Comparison of ENCODE assay signal across 8 cellular contexts in the genomic region with DNA sequence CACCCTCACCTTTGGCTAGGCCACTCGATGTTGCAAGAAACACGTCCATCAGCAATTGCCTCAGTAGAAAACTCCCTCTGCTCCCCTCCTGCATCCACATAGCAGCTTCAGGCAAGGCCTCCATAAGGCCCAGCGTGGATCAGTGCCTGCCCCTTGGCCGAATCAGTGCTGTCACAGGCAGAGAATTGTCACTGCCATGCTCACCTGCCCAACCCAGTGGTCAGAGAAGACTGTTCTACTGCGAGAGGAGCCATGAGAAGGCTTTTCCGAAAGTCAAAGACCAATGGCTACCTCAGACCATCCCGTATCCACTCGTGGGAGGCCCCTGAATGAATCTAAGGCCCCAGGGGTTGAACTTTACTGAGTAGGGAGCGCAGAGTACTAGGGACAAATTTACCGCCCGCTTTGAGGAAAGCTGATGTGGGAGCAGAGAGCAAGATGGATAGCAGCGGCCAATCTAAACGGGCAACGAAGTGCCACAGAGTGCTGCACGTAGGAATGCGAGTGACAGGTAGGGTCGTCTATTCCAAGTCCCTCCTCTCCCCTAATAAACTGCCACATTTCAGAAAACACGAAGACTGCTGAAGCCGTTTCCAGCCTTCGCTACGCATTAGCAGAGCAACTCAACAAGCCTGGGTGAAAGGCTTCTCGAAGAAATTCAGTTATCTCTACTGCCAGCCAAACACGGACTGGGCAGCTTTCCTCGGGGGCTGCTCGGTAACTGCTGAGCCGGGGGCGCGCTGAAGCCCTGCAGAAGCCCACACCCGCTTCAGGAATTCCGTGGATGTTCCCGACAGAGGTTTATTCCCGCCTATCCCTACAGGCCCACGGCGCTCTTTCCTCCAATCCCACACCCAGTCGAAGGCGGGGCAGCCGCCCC. TPM values are rescaled to one million over a fixed set of nuclear protein-coding genes. Genes with fewer than 3 reads are reported as not detected.
DNase-seq lines count a peak whose midpoint lies in the region; ATAC-seq and TF ChIP-seq lines count a peak whose summit lies in the region.

No MANE protein-coding gene starts in this region.

- H2BK5ac ChIP-seq in IMR-90 (ENCODE audit: low read depth, low read length, poor library complexity, severe bottlenecking): peak overlapping the region; percentile 92

- peaks cover 5% of the 10 kb centered on the region; the same call in 1 of the 2 replicates for H4K20me1 ChIP-seq in IMR-90 (ENCODE audit: insufficient read depth, low read length)
- no peaks in the 10 kb centered on the region for H4K20me1 ChIP-seq in fibroblast of lung (ENCODE audit: control insufficient read depth, extremely low read depth, insufficient read depth, low read length)

- no peaks in the 10 kb centered on the region for H3K27me3 ChIP-seq in IMR-90 (ENCODE audit: control insufficient read depth, insufficient read depth, low read length)
- no peaks in the 10 kb centered on the region for H3K27me3 ChIP-seq in WERI-Rb-1 (ENCODE audit: insufficient read depth, low read depth, severe bottlenecking)
- no peaks in the 10 kb centered on the region for H3K27me3 ChIP-seq in fibroblast of lung (ENCODE audit: control insufficient read depth, insufficient read depth, low read length)

- in situ Hi-C loops in IMR-90 (cut with MboI; ENCODE audit: low sequenced_read_pairs): no loop called here

- dilution Hi-C loops in IMR-90 (cut with HindIII; ENCODE audit: low sequenced_read_pairs, unreplicated experiment): no loop called here

- peak; percentile 89 for DNase-seq in ELR (ENCODE audit: low read depth)
- DNase-seq in IMR-90: peak; percentile 73
- DNase-seq in WERI-Rb-1: peak; percentile 38
- DNase-seq in fibroblast of lung (ENCODE audit: low read depth in 2 of 2): peak in 1 of 2 donors; percentile 88
- no peak for DNase-seq in neural crest cell (ENCODE audit: low read depth, low spot score)
- no peak for DNase-seq in GF-D8 (lab: John Stamatoyannopoulos, UW)
- DNase-seq in activated gamma-delta T cell (lab: John Stamatoyannopoulos, UW): no peak

- H2AFZ ChIP-seq in IMR-90 (replicated peaks; ENCODE audit: low read length, poor library complexity) (peak overlapping the region; percentile 100), fibroblast of lung (ENCODE audit: low read length) (peak overlapping the region; percentile 98)

- WGBS in IMR-90 (ENCODE audit: extremely low coverage in 2 of 2, insufficient read length in 1 of 2), 2 experiments: 25% methylated on average over 16 of the region's 37 CpGs; no CpG with 5 or more reads in 1 of the 2 experiments

- peak overlapping the region; percentile 95 for H2AK9ac ChIP-seq in IMR-90 (replicated peaks; ENCODE audit: low read depth, low read length, poor library complexity)

- peak overlapping the region; percentile 17; the same call in 1 of the 2 replicates for H2BK20ac ChIP-seq in IMR-90 (ENCODE audit: low read depth, low read length)

- H2AK5ac ChIP-seq in IMR-90 (ENCODE audit: low read depth, low read length): peak overlapping the region; percentile 49

- H3K4me3 ChIP-seq in IMR-90 (ENCODE audit: insufficient read depth, low read depth, low read length) (peak overlapping the region; percentile 68), WERI-Rb-1 (ENCODE audit: low read depth, low read length) (peak overlapping the region; percentile 59), fibroblast of lung (replicated peaks in 1 of 4; ENCODE audit: control extremely low read depth in 1 of 4, insufficient read depth in 1 of 4, low read depth in 3 of 4, low read length in 4 of 4) (peak overlapping the region; percentile 79 to 93 (median 80))

- H3K4me1 ChIP-seq in IMR-90 (ENCODE audit: control insufficient read depth, insufficient read depth, low read length) (peaks cover 4% of the 10 kb centered on the region; the same call in 1 of the 2 replicates), fibroblast of lung (ENCODE audit: control insufficient read depth, extremely low read depth, insufficient read depth, low read length) (peaks cover 7% of the 10 kb centered on the region)

- H3K4me1 Mint-ChIP-seq in neural crest cell: peaks cover 17% of the 10 kb centered on the region

- H3K79me2 ChIP-seq in fibroblast of lung (ENCODE audit: control insufficient read depth, insufficient read depth, low read length): peaks cover 39% of the 10 kb centered on the region

- H4K5ac ChIP-seq in IMR-90 (ENCODE audit: low read depth, low read length): peak overlapping the region; percentile 86

- TF ChIP-seq POLR2A in IMR-90 (IDR thresholded peaks at IDR 0.05; ENCODE audit: low read depth, low read length): no peak

- TF ChIP-seq CTCF in IMR-90 (conservative IDR thresholded peaks at IDR 0.05; ENCODE audit: low read depth, low read length) (no peak), WERI-Rb-1 (IDR thresholded peaks at IDR 0.05; ENCODE audit: low read depth, low read length) (no peak), fibroblast of lung (conservative IDR thresholded peaks at IDR 0.05 in 1 of 2, IDR thresholded peaks at IDR 0.05 in 1 of 2; ENCODE audit: low read depth in 1 of 2, low read length in 2 of 2) (no peak), neural crest cell (conservative IDR thresholded peaks at IDR 0.05) (no peak)

- peak overlapping the region; percentile 99 for H3K23ac ChIP-seq in IMR-90 (ENCODE audit: low read depth, low read length)

- H3K36me3 ChIP-seq in IMR-90 (ENCODE audit: control insufficient read depth, insufficient read depth, low read length) (peaks cover 5% of the 10 kb centered on the region; the same call in 1 of the 2 replicates), WERI-Rb-1 (peaks cover 4% of the 10 kb centered on the region), fibroblast of lung (ENCODE audit: control insufficient read depth, insufficient read depth, low read length) (no peaks in the 10 kb centered on the region)

- peak overlapping the region; percentile 25 for H3K18ac ChIP-seq in IMR-90 (ENCODE audit: low read depth, low read length)

- H3K4ac ChIP-seq in IMR-90 (ENCODE audit: low read depth, low read length): peak overlapping the region; percentile 97

- CTCF ChIA-PET in IMR-90 (lab: Yijun Ruan, JAX): interaction anchor here (0.6 kb wide), 1 partner anchor 222 kb away, joined by 3 read pairs; no protein-coding TSS in a partner anchor

- peak; percentile 27; the same call in 1 of the 2 replicates for TF ChIP-seq RAD21 in IMR-90 (IDR thresholded peaks at IDR 0.05; ENCODE audit: low read length)

- intact Hi-C loops in IMR-90 (cut with micrococcal nuclease): no loop called here

- H3K36me3 Mint-ChIP-seq in neural crest cell (ENCODE audit: low read depth): no peaks in the 10 kb centered on the region

- peak; percentile 75 for ATAC-seq in IMR-90 (ENCODE audit: low read depth)
- no peak for ATAC-seq in GM21786 (IDR thresholded peaks at IDR 0.05; ENCODE audit: unreplicated experiment)

- H3K4me3 Mint-ChIP-seq in neural crest cell: peak overlapping the region; percentile 96

- H3K4me2 ChIP-seq in IMR-90 (ENCODE audit: low read depth, low read length): peak overlapping the region; percentile 81
- H3K4me2 ChIP-seq in fibroblast of lung (ENCODE audit: extremely low read depth, insufficient read depth, low read length): peak overlapping the region; percentile 91

- peak overlapping the region; percentile 90 for H3K27ac ChIP-seq in IMR-90 (ENCODE audit: insufficient read depth, low read length)
- peak overlapping the region; percentile 86 for H3K27ac ChIP-seq in WERI-Rb-1
- H3K27ac ChIP-seq in fibroblast of lung (ENCODE audit: insufficient read depth, low read length): peak overlapping the region; percentile 90

- H2BK15ac ChIP-seq in IMR-90 (ENCODE audit: low read depth, low read length): no peak overlapping the region; the same call in 2 of the 3 replicates

- peak overlapping the region; percentile 92 for H3K56ac ChIP-seq in IMR-90 (ENCODE audit: extremely low read depth, insufficient read depth, low read length)

- peaks cover 4 to 43% of the 10 kb centered on the region in 2 experiments; a peak in 3 of 4 replicates for H3K79me1 ChIP-seq in IMR-90 (ENCODE audit: low read depth in 1 of 2, low read length in 2 of 2)

- peaks cover 8% of the 10 kb centered on the region for H3K9me1 ChIP-seq in IMR-90 (ENCODE audit: insufficient read depth, low read length)

- peak overlapping the region; percentile 12 for H3K27ac Mint-ChIP-seq in neural crest cell (ENCODE audit: unreplicated experiment)

- peaks cover 13% of the 10 kb centered on the region for H3K27me3 Mint-ChIP-seq in neural crest cell (ENCODE audit: low read depth)

- peak overlapping the region; percentile 97 for H4K91ac ChIP-seq in IMR-90 (ENCODE audit: insufficient read depth, low read depth, low read length)

- no peaks in the 10 kb centered on the region for H3K9me3 Mint-ChIP-seq in neural crest cell

- H2BK120ac ChIP-seq in IMR-90 (ENCODE audit: low read depth, low read length): peak overlapping the region; percentile 89

- no peaks in the 10 kb centered on the region for H3K9me3 ChIP-seq in IMR-90 (ENCODE audit: control insufficient read depth, insufficient read depth, low read length)
- H3K9me3 ChIP-seq in WERI-Rb-1 (ENCODE audit: severe bottlenecking): no peaks in the 10 kb centered on the region
- no peaks in the 10 kb centered on the region for H3K9me3 ChIP-seq in fibroblast of lung (ENCODE audit: control insufficient read depth, insufficient read depth, low read depth, low read length)

- peak overlapping the region; percentile 97 for H3K14ac ChIP-seq in IMR-90 (replicated peaks; ENCODE audit: low read depth, low read length)

- peak overlapping the region; percentile 92 to 100 for H4K8ac ChIP-seq in IMR-90 (ENCODE audit: low read depth in 2 of 2, low read length in 2 of 2)

- peak overlapping the region; percentile 90 for H3K9ac ChIP-seq in IMR-90 (ENCODE audit: low read depth, low read length)
- H3K9ac ChIP-seq in fibroblast of lung (ENCODE audit: insufficient read depth, low read length): peak overlapping the region; percentile 83

- no TSS peak for BruUV-seq in IMR-90 (replicated peaks; lab: Mats Ljungman, UMichigan)

- POLR2A ChIA-PET in IMR-90 (lab: Charles Lee; ENCODE audit: unreplicated experiment): interaction anchor here (0.5 kb wide), 1 partner anchor 13 kb away, joined by 3 read pairs; no protein-coding TSS in a partner anchor

TF ChIP-seq in IMR-90, 13 proteins besides CTCF, POLR2A, EP300 and RAD21 (continues in another document):
- TF ChIP-seq MAZ (IDR thresholded peaks at IDR 0.05; ENCODE audit: borderline replicate concordance, low read depth, low read length): 0 out of 2 replicates have a peak, but pooled peaks have one; percentile 29

RNA-seq across cellular contexts. Expression of gene RALBP1, which starts 1.0 kb away (rescaled TPM):
- total RNA-seq in IMR-90 (2012; rRNA removed) (38.2 and 58.9 TPM in 2 replicates), fibroblast of lung (72.3 and 72.7 TPM in 2 replicates), neural crest cell (47.0 and 51.9 TPM in 2 replicates)
- polyA plus RNA-seq in IMR-90 (2012; rRNA removed) (30.6 and 31.6 TPM in 2 replicates), fibroblast of lung (67.5 and 72.4 TPM in 2 replicates)
- 19.5 and 39.0 TPM in 2 replicates for polyA plus RNA-seq in IMR-90 (2012; cell fraction: cytosol; rRNA removed)
- polyA plus RNA-seq in IMR-90 (2012; cell fraction: nucleus; rRNA removed; ENCODE audit: low replicate concordance): 18.1 and 18.9 TPM in 2 replicates
- polyA plus RNA-seq in fibroblast of lung (2012): 58.5 and 64.6 TPM in 2 replicates
- 27.0 and 27.5 TPM in 2 replicates for polyA minus RNA-seq in fibroblast of lung (ENCODE audit: low replicate concordance)

Comparison
In these comparisons a context has a peak if more than half of its experiments do, and no peak if none do; other contexts are left out.
1. DNase-seq: peak in ELR (single experiment), IMR-90 (single experiment) and WERI-Rb-1 (single experiment); none in neural crest cell (single experiment), GF-D8 (single experiment) and activated gamma-delta T cell (single experiment).
2. Peak in every context shown above with its lines, with median percentiles within 50 percentile points of each other: H3K27ac ChIP-seq and H3K4me3 ChIP-seq.